ENCODE assay signal across 33 cellular contexts in genomic region chr19:46221152-46221551, GRCh38. TPM values are rescaled to one million over a fixed set of nuclear protein-coding genes. Genes with fewer than 3 reads are reported as not detected.
"Had no signal": no experiment of that assay in that cellular context is flagged by ENCODE, and none has a peak within 500 bp of the region (broad histone marks: within the 10 kb centered on the region; RNA-seq: fewer than 3 reads in every experiment).

No MANE protein-coding gene starts in this region.

- H3K4me1 ChIP-seq: breast epithelium had no signal

- H3K27me3 ChIP-seq: body of pancreas had no signal

- ATAC-seq: activated CD4-positive, alpha-beta T cell treated with anti-CD3 and anti-CD28 coated beads for 36 hours; activated CD8-positive, alpha-beta memory T cell treated with anti-CD3 and anti-CD28 coated beads, Interleukin-2, amount 10 ng/mL, durations not matched to agents 7 days and 5 days; activated CD8-positive, alpha-beta T cell treated with anti-CD3 and anti-CD28 coated beads, Interleukin-2, amount 10 ng/mL, durations not matched to agents 7 days and 5 days; activated naive CD8-positive, alpha-beta T cell treated with anti-CD3 and anti-CD28 coated beads, Interleukin-2, amount 50 U/mL, for 24 hours; T-helper 17 cell had no signal

- H3K9me3 ChIP-seq: body of pancreas, breast epithelium had no signal

- DNase-seq: activated CD4-positive, alpha-beta memory T cell treated with anti-CD3 and anti-CD28 coated beads, Interleukin-2, amount 10 ng/mL, durations not matched to agents 7 days and 5 days; activated CD4-positive, alpha-beta T cell treated with anti-CD3 and anti-CD28 coated beads for 1 hour; activated CD4-positive, alpha-beta T cell treated with anti-CD3 and anti-CD28 coated beads for 36 hours; activated CD4-positive, alpha-beta T cell treated with anti-CD3 and anti-CD28 coated beads for 48 hours; activated CD4-positive, alpha-beta T cell treated with anti-CD3 and anti-CD28 coated beads, Interleukin-2, amount 10 ng/mL, durations not matched to agents 7 days and 5 days; activated CD4-positive, alpha-beta T cell treated with anti-CD3 and anti-CD28 coated beads, Interleukin-2, amount 50 U/mL, for 48 hours; activated CD8-positive, alpha-beta memory T cell treated with anti-CD3 and anti-CD28 coated beads for 24 hours; activated CD8-positive, alpha-beta memory T cell treated with anti-CD3 and anti-CD28 coated beads, Interleukin-2, amount 10 ng/mL, durations not matched to agents 7 days and 5 days; activated CD8-positive, alpha-beta memory T cell treated with anti-CD3 and anti-CD28 coated beads, Interleukin-2, amount 50 U/mL, for 48 hours; activated CD8-positive, alpha-beta T cell treated with anti-CD3 and anti-CD28 coated beads, Interleukin-2, amount 10 ng/mL, durations not matched to agents 7 days and 5 days; activated effector memory CD4-positive, alpha-beta T cell treated with Interleukin-2 at 50 U/mL for 16 hours; activated gamma-delta T cell; activated naive CD4-positive, alpha-beta T cell treated with anti-CD3 and anti-CD28 coated beads, Interleukin-2, amount 10 ng/mL, durations not matched to agents 7 days and 5 days; activated naive CD4-positive, alpha-beta T cell treated with Interleukin-2 at 50 U/mL for 16 hours; activated naive CD8-positive, alpha-beta T cell treated with anti-CD3 and anti-CD28 coated beads, Interleukin-2, amount 10 ng/mL, durations not matched to agents 7 days and 5 days; activated naive CD8-positive, alpha-beta T cell treated with anti-CD3 and anti-CD28 coated beads, Interleukin-2, amount 50 U/mL, for 24 hours; activated T-cell treated with anti-CD3 and anti-CD28 coated beads, Interleukin-2, amount 50 U/mL, for 24 hours; activated T-cell treated with anti-CD3 and anti-CD28 coated beads, Interleukin-2, amount 50 U/mL, for 48 hours; central memory CD4-positive, alpha-beta T cell; T-helper 17 cell; T1000; WERI-Rb-1 had no signal

- H3K36me3 ChIP-seq: brain microvascular endothelial cell, breast epithelium, WERI-Rb-1 had no signal

- H3K4me3 ChIP-seq: body of pancreas, breast epithelium had no signal

- H3K27ac ChIP-seq: brain microvascular endothelial cell, breast epithelium, WERI-Rb-1 had no signal

RNA-seq across cellular contexts. Expression of gene IGFL1, which starts 8.4 kb away (rescaled TPM):
- total RNA-seq: activated CD4-positive, alpha-beta memory T cell treated with anti-CD3 and anti-CD28 coated beads, Interleukin-2, amount 10 ng/mL, durations not matched to agents 7 days and 5 days; activated CD4-positive, alpha-beta T cell treated with anti-CD3 and anti-CD28 coated beads for 36 hours; activated CD4-positive, alpha-beta T cell treated with anti-CD3 and anti-CD28 coated beads, Interleukin-2, amount 10 ng/mL, durations not matched to agents 7 days and 5 days; activated CD8-positive, alpha-beta memory T cell treated with anti-CD3 and anti-CD28 coated beads, Interleukin-2, amount 10 ng/mL, durations not matched to agents 7 days and 5 days; activated CD8-positive, alpha-beta T cell treated with anti-CD3 and anti-CD28 coated beads, Interleukin-2, amount 10 ng/mL, durations not matched to agents 7 days and 5 days; activated naive CD8-positive, alpha-beta T cell treated with anti-CD3 and anti-CD28 coated beads, Interleukin-2, amount 10 ng/mL, durations not matched to agents 7 days and 5 days; activated T-helper 2 cell treated with anti-CD3 and anti-CD28 coated beads, Interferon-gamma antibody, Interleukin-2, Interleukin-4, amounts not matched to agents 10 μg/mL and 5 μg/mL and 100 μg/mL, durations not matched to agents 14 hours and 24 hours and 36 hours; aorta; astrocyte; body of pancreas; breast epithelium; cardiac septum; cerebellum; T-helper 1 cell treated with Interleukin-12 subunit alpha and Interleukin-12 subunit beta and Interleukin-4 antibody, amounts not matched to agents 30 ng/mL and 1 ng/mL, for 36 hours; T-helper 17 cell; T-helper 2 cell treated with Interferon-gamma antibody and Interleukin-4, amounts not matched to agents 100 ng/mL and 5 ng/mL, for 36 hours; WTC11 had no signal
